Comparison of ENCODE assay signal across 11 cellular contexts in the genomic region with DNA sequence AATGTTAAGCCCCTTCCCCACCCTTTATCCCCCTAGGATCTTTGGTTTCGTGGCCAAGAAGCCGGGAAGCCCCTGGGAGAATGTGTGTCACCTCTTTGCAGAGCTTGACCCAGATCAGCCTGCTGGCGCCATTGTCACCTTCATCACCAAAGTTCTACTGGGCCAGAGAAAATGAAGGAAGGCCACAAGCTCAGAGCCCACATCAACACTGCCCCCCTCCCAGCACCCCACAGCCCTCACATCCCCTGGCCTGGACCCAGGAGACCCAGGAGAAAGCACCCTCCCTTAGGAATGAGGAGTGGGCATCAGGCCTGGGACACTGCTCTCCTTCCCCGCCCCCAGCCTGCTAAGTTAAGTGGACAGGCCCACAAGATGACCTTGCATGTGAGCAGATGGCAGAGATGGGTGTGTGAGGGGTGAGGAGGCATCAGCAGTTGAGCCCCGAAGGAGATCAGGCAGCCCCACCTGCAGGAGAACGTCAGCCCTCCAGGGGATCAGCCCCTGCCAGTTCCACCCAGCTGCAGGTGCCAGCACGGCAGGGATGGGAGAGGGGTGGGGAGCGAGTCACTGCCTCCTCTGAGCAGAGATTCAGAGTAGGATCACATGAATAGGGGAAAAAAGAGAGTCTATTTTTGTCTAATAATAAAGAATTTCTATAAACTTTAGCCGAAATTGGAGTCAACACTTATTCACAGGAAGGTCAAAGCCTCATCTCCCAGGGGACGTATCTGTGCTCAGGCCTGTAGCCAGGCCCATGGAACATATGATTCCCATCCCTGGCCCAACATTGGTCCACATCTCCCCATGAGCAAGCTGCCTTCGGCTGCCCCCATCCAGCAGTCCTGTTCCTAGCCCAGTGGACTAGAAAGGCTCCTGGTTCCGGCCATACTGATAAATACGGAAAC. TPM values are rescaled to one million over a fixed set of nuclear protein-coding genes. Genes with fewer than 3 reads are reported as not detected.
DNase-seq lines count a peak whose midpoint lies in the region; ATAC-seq and TF ChIP-seq lines count a peak whose summit lies in the region.
"Had no signal": no experiment of that assay in that cellular context is flagged by ENCODE, and none has a peak within 500 bp of the region (broad histone marks: within the 10 kb centered on the region; RNA-seq: fewer than 3 reads in every experiment).

No MANE protein-coding gene starts in this region.

- no peak for DNase-seq in CD4-positive, CD25-positive, alpha-beta regulatory T cell
- DNase-seq in PC-3 (no peak), foreskin fibroblast (peak; percentile 90 to 96), retinal pigment epithelial cell (ENCODE audit: low read depth) (no peak), NCI-H524 (lab: John Stamatoyannopoulos, UW) (no peak), NCI-H1930 (lab: John Stamatoyannopoulos, UW) (no peak), NCI-H1417 treated with DMSO at 0.1 percent for 48 hours (lab: John Stamatoyannopoulos, UW) (no peak)
- no peak for DNase-seq in activated CD4-positive, alpha-beta memory T cell treated with anti-CD3 and anti-CD28 coated beads, Interleukin-2, amount 10 ng/mL, durations not matched to agents 7 days and 5 days
- DNase-seq: activated CD4-positive, alpha-beta T cell treated with anti-CD3 and anti-CD28 coated beads, Interleukin-2, amount 10 ng/mL, durations not matched to agents 7 days and 5 days; DND-41 had no signal

- H3K9me3 Mint-ChIP-seq in CD4-positive, CD25-positive, alpha-beta regulatory T cell: no peaks in the 10 kb centered on the region
- H3K9me3 Mint-ChIP-seq in activated CD4-positive, alpha-beta memory T cell treated with anti-CD3 and anti-CD28 coated beads, Interleukin-2, amount 10 ng/mL, durations not matched to agents 7 days and 5 days: no peaks in the 10 kb centered on the region
- H3K9me3 Mint-ChIP-seq: activated CD4-positive, alpha-beta T cell treated with anti-CD3 and anti-CD28 coated beads, Interleukin-2, amount 10 ng/mL, durations not matched to agents 7 days and 5 days; mesothelial cell of epicardium had no signal

- ATAC-seq in CD4-positive, CD25-positive, alpha-beta regulatory T cell (ENCODE audit: low read depth in 2 of 2): no peak
- peak; percentile 44 for ATAC-seq in PC-3

- H3K9me2 ChIP-seq in PC-3 (replicated peaks; ENCODE audit: low read length): no peaks in the 10 kb centered on the region

- H3K4me1 Mint-ChIP-seq in CD4-positive, CD25-positive, alpha-beta regulatory T cell: peaks cover 0 to 14% (median 7%) of the 10 kb centered on the region in 4 donors
- H3K4me1 Mint-ChIP-seq in activated CD4-positive, alpha-beta memory T cell treated with anti-CD3 and anti-CD28 coated beads, Interleukin-2, amount 10 ng/mL, durations not matched to agents 7 days and 5 days: peaks cover 9% of the 10 kb centered on the region

- POLR2A ChIA-PET in PC-3 (lab: Charles Lee; ENCODE audit: unreplicated experiment): interaction anchor here (1.8 kb wide), 1 partner anchor 15 kb away, joined by 5 read pairs; the partner anchor contains the start of gene SPRYD3
- POLR2A ChIA-PET in activated CD4-positive, alpha-beta memory T cell treated with anti-CD3 and anti-CD28 coated beads, Interleukin-2, amount 10 ng/mL, durations not matched to agents 7 days and 5 days (lab: Charles Lee): interaction anchor here (0.9 to 8.4 kb wide), 5 partner anchors 9 to 34 kb away, joined by 3 to 45 read pairs (median 4); partner anchors contain the start of genes IGFBP6 and SPRYD3

- no peaks in the 10 kb centered on the region for H4K20me1 ChIP-seq in PC-3 (ENCODE audit: low read length)

- no peaks in the 10 kb centered on the region for H3K27me3 ChIP-seq in CD4-positive, CD25-positive, alpha-beta regulatory T cell (ENCODE audit: control insufficient read depth, insufficient read depth, low read length)
- no peaks in the 10 kb centered on the region for H3K27me3 ChIP-seq in PC-3 (ENCODE audit: low read length)

- no peak overlapping the region for H3K4me3 Mint-ChIP-seq in CD4-positive, CD25-positive, alpha-beta regulatory T cell
- no peak overlapping the region for H3K4me3 Mint-ChIP-seq in activated CD4-positive, alpha-beta memory T cell treated with anti-CD3 and anti-CD28 coated beads, Interleukin-2, amount 10 ng/mL, durations not matched to agents 7 days and 5 days
- H3K4me3 Mint-ChIP-seq: activated CD4-positive, alpha-beta T cell treated with anti-CD3 and anti-CD28 coated beads, Interleukin-2, amount 10 ng/mL, durations not matched to agents 7 days and 5 days; mesothelial cell of epicardium had no signal

- no peak overlapping the region for H3K4me2 ChIP-seq in PC-3 (ENCODE audit: low read length)

- no peak for TF ChIP-seq CTCF in PC-3 (conservative IDR thresholded peaks at IDR 0.05; ENCODE audit: low read depth, low read length)
- no peak for TF ChIP-seq CTCF in foreskin fibroblast (IDR thresholded peaks at IDR 0.05; ENCODE audit: low read depth, low read length)
- peak; percentile 13 for TF ChIP-seq CTCF in retinal pigment epithelial cell (conservative IDR thresholded peaks at IDR 0.05; ENCODE audit: low read depth, low read length)

- H2AFZ ChIP-seq in PC-3 (ENCODE audit: low read length): no peak overlapping the region

- H3K36me3 Mint-ChIP-seq in CD4-positive, CD25-positive, alpha-beta regulatory T cell: peaks cover 26% of the 10 kb centered on the region
- H3K36me3 Mint-ChIP-seq in activated CD4-positive, alpha-beta memory T cell treated with anti-CD3 and anti-CD28 coated beads, Interleukin-2, amount 10 ng/mL, durations not matched to agents 7 days and 5 days (ENCODE audit: low read depth): peaks cover 28% of the 10 kb centered on the region

- CTCF ChIA-PET in PC-3 (lab: Charles Lee): interaction anchor here (0.6 kb wide), 1 partner anchor 35 kb away, joined by 3 read pairs; no protein-coding TSS in a partner anchor
- CTCF ChIA-PET in activated CD4-positive, alpha-beta memory T cell treated with anti-CD3 and anti-CD28 coated beads, Interleukin-2, amount 10 ng/mL, durations not matched to agents 7 days and 5 days (lab: Charles Lee): interaction anchor here (3.0 to 9.4 kb wide), 4 partner anchors 8 to 96 kb away, joined by 13 to 236 read pairs (median 64); partner anchors contain the start of genes IGFBP6, SOAT2 and SPRYD3

- H3K79me2 ChIP-seq in PC-3 (ENCODE audit: low read length): no peaks in the 10 kb centered on the region

- H3K4me1 ChIP-seq in CD4-positive, CD25-positive, alpha-beta regulatory T cell (ENCODE audit: control insufficient read depth, insufficient read depth, low read length, poor library complexity, severe bottlenecking): no peaks in the 10 kb centered on the region
- H3K4me1 ChIP-seq in PC-3 (ENCODE audit: insufficient read depth, low read length): peaks cover 32% of the 10 kb centered on the region

- peaks cover 22% of the 10 kb centered on the region for H3K36me3 ChIP-seq in CD4-positive, CD25-positive, alpha-beta regulatory T cell (ENCODE audit: control insufficient read depth, insufficient read depth, low read length)
- peaks cover 4% of the 10 kb centered on the region; the same call in 1 of the 2 replicates for H3K36me3 ChIP-seq in PC-3 (ENCODE audit: low read depth, low read length)

- H3K27me3 Mint-ChIP-seq in CD4-positive, CD25-positive, alpha-beta regulatory T cell: no peaks in the 10 kb centered on the region
- no peaks in the 10 kb centered on the region for H3K27me3 Mint-ChIP-seq in activated CD4-positive, alpha-beta memory T cell treated with anti-CD3 and anti-CD28 coated beads, Interleukin-2, amount 10 ng/mL, durations not matched to agents 7 days and 5 days
- H3K27me3 Mint-ChIP-seq: activated CD4-positive, alpha-beta T cell treated with anti-CD3 and anti-CD28 coated beads, Interleukin-2, amount 10 ng/mL, durations not matched to agents 7 days and 5 days had no signal

- H3K9ac ChIP-seq in PC-3 (ENCODE audit: low read length): no peak overlapping the region

- H3K27ac Mint-ChIP-seq in CD4-positive, CD25-positive, alpha-beta regulatory T cell: peak overlapping the region in 2 of 3 donors; percentile 15 to 48
- no peak overlapping the region for H3K27ac Mint-ChIP-seq in activated CD4-positive, alpha-beta memory T cell treated with anti-CD3 and anti-CD28 coated beads, Interleukin-2, amount 10 ng/mL, durations not matched to agents 7 days and 5 days
- H3K27ac Mint-ChIP-seq: activated CD4-positive, alpha-beta T cell treated with anti-CD3 and anti-CD28 coated beads, Interleukin-2, amount 10 ng/mL, durations not matched to agents 7 days and 5 days had no signal

- intact Hi-C loops in PC-3 (cut with micrococcal nuclease): loop anchor here (10.0 kb wide), 1 partner anchor 111 kb away; no protein-coding TSS in a partner anchor

- H3K9me3 ChIP-seq in CD4-positive, CD25-positive, alpha-beta regulatory T cell (ENCODE audit: control insufficient read depth in 2 of 2, low read length in 2 of 2): no peaks in the 10 kb centered on the region
- no peaks in the 10 kb centered on the region for H3K9me3 ChIP-seq in PC-3 (ENCODE audit: low read length)

- H3K27ac ChIP-seq in CD4-positive, CD25-positive, alpha-beta regulatory T cell (ENCODE audit: insufficient read depth, low read length, poor library complexity, severe bottlenecking): no peak overlapping the region
- H3K27ac ChIP-seq in PC-3 (ENCODE audit: low read length): no peak overlapping the region

- no peaks in the 10 kb centered on the region for H3F3A ChIP-seq in PC-3 (ENCODE audit: low read length, unreplicated experiment)

- H3K4me3 ChIP-seq in CD4-positive, CD25-positive, alpha-beta regulatory T cell (ENCODE audit: low read depth, low read length): no peak overlapping the region
- H3K4me3 ChIP-seq in PC-3 (ENCODE audit: low read length) (no peak overlapping the region), foreskin fibroblast (ENCODE audit: low read depth in 1 of 2, low read length in 2 of 2) (no peak overlapping the region), retinal pigment epithelial cell (ENCODE audit: low read length) (no peak overlapping the region)

- TSS peak; percentile 17 for BruUV-seq in PC-3 (replicated peaks; lab: Mats Ljungman, UMichigan)

RNA-seq across cellular contexts. Expression of gene TNS2, which starts 14.1 kb away (rescaled TPM):
- 1.4 TPM for total RNA-seq in CD4-positive, CD25-positive, alpha-beta regulatory T cell
- under 1 TPM in 1 of 4 donors, not detected in 3; 0.09 TPM for polyA plus RNA-seq in CD4-positive, CD25-positive, alpha-beta regulatory T cell
- 13.1 and 30.3 TPM in 2 replicates for total RNA-seq in PC-3 (2014; rRNA removed)
- total RNA-seq in activated CD4-positive, alpha-beta memory T cell treated with anti-CD3 and anti-CD28 coated beads, Interleukin-2, amount 10 ng/mL, durations not matched to agents 7 days and 5 days: under 1 TPM; 0.78 to 0.83 TPM

RNA-seq across cellular contexts. Expression of gene SPRYD3, which starts 15.2 kb away (rescaled TPM):
- total RNA-seq in CD4-positive, CD25-positive, alpha-beta regulatory T cell: 25.9 TPM
- 10 to 100 TPM; 34.1 to 59.2 (median 45.9) TPM for polyA plus RNA-seq in CD4-positive, CD25-positive, alpha-beta regulatory T cell
- 18.5 and 24.1 TPM in 2 replicates for total RNA-seq in PC-3 (2014; rRNA removed)
- total RNA-seq in activated CD4-positive, alpha-beta memory T cell treated with anti-CD3 and anti-CD28 coated beads, Interleukin-2, amount 10 ng/mL, durations not matched to agents 7 days and 5 days: 10 to 100 TPM; 31.2 to 31.3 TPM

RNA-seq across cellular contexts. Expression of gene IGFBP6, which starts 33.5 kb away (rescaled TPM):
- not detected for total RNA-seq in CD4-positive, CD25-positive, alpha-beta regulatory T cell
- under 1 TPM in 1 of 4 donors, not detected in 3; 0.84 TPM for polyA plus RNA-seq in CD4-positive, CD25-positive, alpha-beta regulatory T cell
- 256 and 299 TPM in 2 replicates for total RNA-seq in PC-3 (2014; rRNA removed)
- total RNA-seq in activated CD4-positive, alpha-beta memory T cell treated with anti-CD3 and anti-CD28 coated beads, Interleukin-2, amount 10 ng/mL, durations not matched to agents 7 days and 5 days: 1 to 10 TPM in 1 of 2 experiments, under 1 TPM in 1; 0.38 to 1.2 TPM

RNA-seq across cellular contexts. Expression of gene SOAT2, which starts 39.3 kb away (rescaled TPM):
- 0.37 TPM for total RNA-seq in CD4-positive, CD25-positive, alpha-beta regulatory T cell
- polyA plus RNA-seq in CD4-positive, CD25-positive, alpha-beta regulatory T cell: not detected
- 0.07 and 0.86 TPM in 2 replicates for total RNA-seq in PC-3 (2014; rRNA removed)
- 1 to 10 TPM; 1.4 to 1.5 TPM for total RNA-seq in activated CD4-positive, alpha-beta memory T cell treated with anti-CD3 and anti-CD28 coated beads, Interleukin-2, amount 10 ng/mL, durations not matched to agents 7 days and 5 days

RNA-seq across cellular contexts. Expression of gene EIF4B, which starts 57.7 kb away (rescaled TPM):
- 506 TPM for total RNA-seq in CD4-positive, CD25-positive, alpha-beta regulatory T cell
- 100 to 1,000 TPM in 2 of 4 donors, 10 to 100 TPM in 2; 71.3 to 116 (median 103) TPM for polyA plus RNA-seq in CD4-positive, CD25-positive, alpha-beta regulatory T cell
- total RNA-seq in PC-3 (2014; rRNA removed): 424 and 434 TPM in 2 replicates
- total RNA-seq in activated CD4-positive, alpha-beta memory T cell treated with anti-CD3 and anti-CD28 coated beads, Interleukin-2, amount 10 ng/mL, durations not matched to agents 7 days and 5 days: 100 to 1,000 TPM; 303 to 311 TPM

Comparison
In these comparisons a context has a peak if more than half of its experiments do, and no peak if none do; other contexts are left out.
1. DNase-seq: peak in foreskin fibroblast (2 of 2); none in CD4-positive, CD25-positive, alpha-beta regulatory T cell (0 of 3), PC-3 (single experiment), retinal pigment epithelial cell (single experiment), NCI-H524 (0 of 2), activated CD4-positive, alpha-beta memory T cell treated with anti-CD3 and anti-CD28 coated beads, Interleukin-2, amount 10 ng/mL, durations not matched to agents 7 days and 5 days (single experiment), NCI-H1930 (0 of 2) and NCI-H1417 treated with DMSO at 0.1 percent for 48 hours (single experiment).
2. RNA of gene IGFBP6, which starts 33.5 kb away (total RNA-seq): 256 to 299 TPM in PC-3; 0.38 to 1.2 TPM in activated CD4-positive, alpha-beta memory T cell treated with anti-CD3 and anti-CD28 coated beads, Interleukin-2, amount 10 ng/mL, durations not matched to agents 7 days and 5 days and not detected in CD4-positive, CD25-positive, alpha-beta regulatory T cell (single experiment); every median in the first group is over 100 times any median in the second.